Comparison of ENCODE assay signal across 27 cellular contexts in genomic region chr10:44466236-44466635, GRCh38.
"Had no signal": no experiment of that assay in that cellular context is flagged by ENCODE, and none has a peak within 500 bp of the region (broad histone marks: within the 10 kb centered on the region; RNA-seq: fewer than 3 reads in every experiment).

No MANE protein-coding gene starts in this region.

- H3K27me3 Mint-ChIP-seq: activated CD4-positive, alpha-beta memory T cell treated with anti-CD3 and anti-CD28 coated beads, Interleukin-2, amount 10 ng/mL, durations not matched to agents 7 days and 5 days; activated CD8-positive, alpha-beta memory T cell treated with anti-CD3 and anti-CD28 coated beads, Interleukin-2, amount 10 ng/mL, durations not matched to agents 7 days and 5 days; stimulated activated memory B cell treated with anti-CD40 and anti-IgM and Interleukin-4, amounts not matched to agents 10 μg/mL and 1 μg/mL and 100 μg/mL, for 72 hours; type B pancreatic cell had no signal

- H3K4me1 Mint-ChIP-seq: activated CD4-positive, alpha-beta memory T cell treated with anti-CD3 and anti-CD28 coated beads, Interleukin-2, amount 10 ng/mL, durations not matched to agents 7 days and 5 days; activated CD8-positive, alpha-beta memory T cell treated with anti-CD3 and anti-CD28 coated beads, Interleukin-2, amount 10 ng/mL, durations not matched to agents 7 days and 5 days; activated naive CD8-positive, alpha-beta T cell treated with anti-CD3 and anti-CD28 coated beads for 36 hours; activated T-helper 17 cell treated with anti-CD3 and anti-CD28 coated beads, Interleukin-2, amount 50 U/mL, for 72 hours; stimulated activated memory B cell treated with anti-CD40 and anti-IgM and Interleukin-4, amounts not matched to agents 10 μg/mL and 1 μg/mL and 100 μg/mL, for 72 hours had no signal

- H3K4me1 ChIP-seq: breast epithelium, esophagus squamous epithelium, testis had no signal

- DNase-seq: activated CD4-positive, alpha-beta memory T cell treated with anti-CD3 and anti-CD28 coated beads, Interleukin-2, amount 10 ng/mL, durations not matched to agents 7 days and 5 days; activated CD4-positive, alpha-beta T cell treated with anti-CD3 and anti-CD28 coated beads for 48 hours; activated CD4-positive, CD25-positive, alpha-beta regulatory T cell; activated CD8-positive, alpha-beta memory T cell treated with anti-CD3 and anti-CD28 coated beads, Interleukin-2, amount 10 ng/mL, durations not matched to agents 7 days and 5 days; activated naive CD4-positive, alpha-beta T cell; activated naive CD8-positive, alpha-beta T cell treated with anti-CD3 and anti-CD28 coated beads for 36 hours; amygdala; cerebellar nuclear complex; effector CD8-positive, alpha-beta T cell; esophagus squamous epithelium; hypothalamus; posterior cingulate gyrus; sigmoid colon; stimulated activated CD4-positive, alpha-beta T cell treated with anti-CD3 and anti-CD28 coated beads, Interleukin-4, amount 100 ng/mL, for 4 hours; testis had no signal

- H3K27ac Mint-ChIP-seq: activated CD4-positive, alpha-beta memory T cell treated with anti-CD3 and anti-CD28 coated beads, Interleukin-2, amount 10 ng/mL, durations not matched to agents 7 days and 5 days; activated CD8-positive, alpha-beta memory T cell treated with anti-CD3 and anti-CD28 coated beads, Interleukin-2, amount 10 ng/mL, durations not matched to agents 7 days and 5 days; activated naive CD8-positive, alpha-beta T cell treated with anti-CD3 and anti-CD28 coated beads for 36 hours; activated T-helper 17 cell treated with anti-CD3 and anti-CD28 coated beads, Interleukin-2, amount 50 U/mL, for 72 hours; mesothelial cell of epicardium; natural killer cell treated with Interleukin-12 subunit alpha and Interleukin-12 subunit beta and Interleukin-15 and Interleukin-18, amount 100 ng/mL, for 72 hours; stimulated activated memory B cell treated with anti-CD40 and anti-IgM and Interleukin-4, amounts not matched to agents 10 μg/mL and 1 μg/mL and 100 μg/mL, for 72 hours; type B pancreatic cell had no signal

- H3K27ac ChIP-seq: breast epithelium, esophagus squamous epithelium, sigmoid colon, testis had no signal

- H3K36me3 ChIP-seq: breast epithelium, esophagus squamous epithelium, sigmoid colon had no signal

- H3K27me3 ChIP-seq: breast epithelium, esophagus squamous epithelium, testis had no signal

- H3K9me3 ChIP-seq: breast epithelium, esophagus squamous epithelium, sigmoid colon, testis had no signal

- FAIRE-seq: endothelial cell of umbilical vein, frontal cortex, kidney, TTC549 had no signal

- H3K9me3 Mint-ChIP-seq: activated CD4-positive, alpha-beta memory T cell treated with anti-CD3 and anti-CD28 coated beads, Interleukin-2, amount 10 ng/mL, durations not matched to agents 7 days and 5 days; activated naive CD8-positive, alpha-beta T cell treated with anti-CD3 and anti-CD28 coated beads for 36 hours; dendritic cell treated with granulocyte-macrophage colony-stimulating factor and Interleukin-4, amounts not matched to agents 40 ng/mL and 50 ng/mL, for 4 days; mesothelial cell of epicardium; type B pancreatic cell had no signal

- H3K4me3 ChIP-seq: breast epithelium, esophagus squamous epithelium, lung, sigmoid colon, testis had no signal

- H3K36me3 Mint-ChIP-seq: activated CD8-positive, alpha-beta memory T cell treated with anti-CD3 and anti-CD28 coated beads, Interleukin-2, amount 10 ng/mL, durations not matched to agents 7 days and 5 days; activated naive CD8-positive, alpha-beta T cell treated with anti-CD3 and anti-CD28 coated beads for 36 hours; mesothelial cell of epicardium; natural killer cell treated with Interleukin-12 subunit alpha and Interleukin-12 subunit beta and Interleukin-15 and Interleukin-18, amount 100 ng/mL, for 72 hours; stimulated activated memory B cell treated with anti-CD40 and anti-IgM and Interleukin-4, amounts not matched to agents 10 μg/mL and 1 μg/mL and 100 μg/mL, for 72 hours; type B pancreatic cell had no signal

- H3K4me3 Mint-ChIP-seq: activated CD4-positive, alpha-beta memory T cell treated with anti-CD3 and anti-CD28 coated beads, Interleukin-2, amount 10 ng/mL, durations not matched to agents 7 days and 5 days; activated CD8-positive, alpha-beta memory T cell treated with anti-CD3 and anti-CD28 coated beads, Interleukin-2, amount 10 ng/mL, durations not matched to agents 7 days and 5 days; activated naive CD8-positive, alpha-beta T cell treated with anti-CD3 and anti-CD28 coated beads for 36 hours; activated T-helper 17 cell treated with anti-CD3 and anti-CD28 coated beads, Interleukin-2, amount 50 U/mL, for 72 hours; dendritic cell treated with granulocyte-macrophage colony-stimulating factor and Interleukin-4, amounts not matched to agents 40 ng/mL and 50 ng/mL, for 4 days; mesothelial cell of epicardium; natural killer cell treated with Interleukin-12 subunit alpha and Interleukin-12 subunit beta and Interleukin-15 and Interleukin-18, amount 100 ng/mL, for 72 hours; stimulated activated memory B cell treated with anti-CD40 and anti-IgM and Interleukin-4, amounts not matched to agents 10 μg/mL and 1 μg/mL and 100 μg/mL, for 72 hours; type B pancreatic cell had no signal
